ENCODE assay signal across 16 cellular contexts in genomic region chr19:14271830-14272229, GRCh38.
A peak's percentile ranks its signal among the peaks of the same experiment; 100 is the strongest.
DNase-seq lines count a peak whose midpoint lies in the region; ATAC-seq and TF ChIP-seq lines count a peak whose summit lies in the region.
"Had no signal": no experiment of that assay in that cellular context is flagged by ENCODE, and none has a peak within 500 bp of the region (broad histone marks: within the 10 kb centered on the region; RNA-seq: fewer than 3 reads in every experiment).

No MANE protein-coding gene starts in this region.

- no peak overlapping the region for H2BK15ac ChIP-seq in H9 (ENCODE audit: low read depth, low read length)

- H2BK20ac ChIP-seq in H9 (ENCODE audit: low read depth, low read length, poor library complexity, severe bottlenecking), result no peak overlapping the region

- no CpG with 5 or more reads among the region's 2 CpGs for WGBS in H9 (ENCODE audit: extremely low coverage, insufficient read length, low lambda C conversion rate)

- H3K9ac ChIP-seq in H9 (ENCODE audit: extremely low read depth, insufficient read length, low read length), result no peak overlapping the region

- no peak overlapping the region for H3K4ac ChIP-seq in H9 (ENCODE audit: low read depth, low read length)

- H3K4me3 Mint-ChIP-seq in H9, result no peak overlapping the region
- no peak overlapping the region for H3K4me3 Mint-ChIP-seq in endothelial cell (ENCODE audit: unreplicated experiment)
- H3K4me3 Mint-ChIP-seq: CD4-positive, alpha-beta T cell had no signal

- H3K27ac ChIP-seq in H9 (ENCODE audit: insufficient read length, low read depth, low read length) (no peak overlapping the region), WERI-Rb-1 (peak overlapping the region; percentile 41), caudate nucleus (ENCODE audit: low read depth, low read length) (no peak overlapping the region)
- H3K27ac ChIP-seq: SJCRH30 had no signal

- H3T11ph ChIP-seq in H9 (ENCODE audit: low read length), result no peak overlapping the region

- H3K27ac Mint-ChIP-seq in H9, result peak overlapping the region in 2 of 3 experiments; percentile 7 to 77; a peak in 2 of 7 replicates
- H3K27ac Mint-ChIP-seq in endothelial cell (ENCODE audit: unreplicated experiment), result peak overlapping the region; percentile 20
- H3K27ac Mint-ChIP-seq: CD4-positive, alpha-beta T cell had no signal

- no peak overlapping the region for H4K8ac ChIP-seq in H9 (replicated peaks; ENCODE audit: insufficient read length, low read depth, low read length)

- H3K23me2 ChIP-seq in H9 (ENCODE audit: insufficient read length, low read depth, low read length, poor library complexity, severe bottlenecking), result no peaks in the 10 kb centered on the region

- H4K5ac ChIP-seq in H9 (ENCODE audit: insufficient read length, low read depth, low read length), result no peak overlapping the region

- no peak for ATAC-seq in GM18861 (IDR thresholded peaks at IDR 0.05; ENCODE audit: unreplicated experiment)
- ATAC-seq: Panc1 had no signal

- H3K4me2 ChIP-seq in H9 (ENCODE audit: insufficient read depth, insufficient read length, low read length), result no peak overlapping the region

- H2BK5ac ChIP-seq in H9 (ENCODE audit: insufficient read length, low read length), result no peak overlapping the region

- H2BK12ac ChIP-seq in H9 (ENCODE audit: insufficient read length, low read depth, low read length), result no peak overlapping the region

- peaks cover 20 to 33% of the 10 kb centered on the region in 2 experiments for H3K4me1 Mint-ChIP-seq in H9
- peaks cover 14% of the 10 kb centered on the region for H3K4me1 Mint-ChIP-seq in endothelial cell (ENCODE audit: unreplicated experiment)

- H3K56ac ChIP-seq in H9 (ENCODE audit: insufficient read length, low read depth, low read length), result no peak overlapping the region

- no peak overlapping the region for H3K18ac ChIP-seq in H9 (ENCODE audit: insufficient read length, low read depth, low read length)

- DNase-seq in H9 (no peak), WERI-Rb-1 (peak; percentile 42), endothelial cell (ENCODE audit: low spot score) (no peak), NCI-H2196 treated with DMSO at 0.1 percent for 48 hours (lab: John Stamatoyannopoulos, UW; ENCODE audit: unreplicated experiment) (no peak), caudate nucleus (lab: John Stamatoyannopoulos, UW) (no peak), 8988T (no peak)
- DNase-seq: Caco-2; CD4-positive, alpha-beta T cell; H7; KG1; MV-4-11; NCI-H1694 treated with DMSO at 0.1 percent for 48 hours; NCI-H510A treated with DMSO at 0.1 percent for 48 hours; SJCRH30 had no signal

- peaks cover 4 to 24% (median 8%) of the 10 kb centered on the region in 3 experiments; a peak in 6 of 7 replicates for H3K36me3 Mint-ChIP-seq in H9 (ENCODE audit: insufficient read depth in 1 of 3, low read depth in 3 of 3)
- peaks cover 12% of the 10 kb centered on the region for H3K36me3 Mint-ChIP-seq in endothelial cell (ENCODE audit: low read depth, unreplicated experiment)

- H2BK120ac ChIP-seq in H9 (ENCODE audit: low read depth, low read length, poor library complexity, severe bottlenecking), result no peak overlapping the region

- H3K27me3 Mint-ChIP-seq in H9 (ENCODE audit: low read depth), result peaks cover 21% of the 10 kb centered on the region
- H3K27me3 Mint-ChIP-seq in endothelial cell (ENCODE audit: unreplicated experiment), result peaks cover 5% of the 10 kb centered on the region
- H3K27me3 Mint-ChIP-seq: CD4-positive, alpha-beta T cell had no signal

- no peaks in the 10 kb centered on the region for H3K79me2 ChIP-seq in H9 (ENCODE audit: insufficient read depth, low read length)

- 0 out of 2 replicates have a peak overlapping the region, but pooled peaks have one; percentile 5 for H3K14ac ChIP-seq in H9 (ENCODE audit: insufficient read depth, low read length)

- H3K36me3 ChIP-seq in WERI-Rb-1, result no peaks in the 10 kb centered on the region
- H3K36me3 ChIP-seq: SJCRH30 had no signal

- no peaks in the 10 kb centered on the region for H3K27me3 ChIP-seq in H9 (ENCODE audit: insufficient read depth, low read length)
- H3K27me3 ChIP-seq in WERI-Rb-1 (ENCODE audit: insufficient read depth, low read depth, severe bottlenecking), result no peaks in the 10 kb centered on the region
- H3K27me3 ChIP-seq: SJCRH30 had no signal

- H3K9me3 Mint-ChIP-seq in H9 (peaks cover 21 to 23% of the 10 kb centered on the region in 2 experiments), endothelial cell (ENCODE audit: unreplicated experiment) (no peaks in the 10 kb centered on the region)
- H3K9me3 Mint-ChIP-seq: CD4-positive, alpha-beta T cell had no signal

- H4K91ac ChIP-seq in H9 (ENCODE audit: insufficient read length, low read depth, low read length), result no peak overlapping the region

- no peaks in the 10 kb centered on the region for H3K9me3 ChIP-seq in H9 (ENCODE audit: control insufficient read depth, low read depth, low read length)
- H3K9me3 ChIP-seq in WERI-Rb-1 (ENCODE audit: severe bottlenecking), result peaks cover 7% of the 10 kb centered on the region
- H3K9me3 ChIP-seq: SJCRH30 had no signal

- H3K23ac ChIP-seq in H9 (ENCODE audit: insufficient read length, low read depth, low read length), result no peak overlapping the region

- no peak overlapping the region for H3K4me3 ChIP-seq in WERI-Rb-1 (ENCODE audit: low read depth, low read length)
- H3K4me3 ChIP-seq: SJCRH30 had no signal

- H4K20me1 ChIP-seq in H9 (ENCODE audit: control insufficient read depth, insufficient read depth, insufficient read length), result no peaks in the 10 kb centered on the region

- no peak overlapping the region for H2AFZ ChIP-seq in H9 (ENCODE audit: low read length)

- H2AK5ac ChIP-seq in H9 (ENCODE audit: insufficient read length, low read length), result no peak overlapping the region

- H3K4me1 ChIP-seq in H9 (ENCODE audit: insufficient read depth, low read length), result no peaks in the 10 kb centered on the region
- H3K4me1 ChIP-seq: Caco-2, SJCRH30 had no signal

- TF ChIP-seq CTCF in H9 (conservative IDR thresholded peaks at IDR 0.05), result no peak
- TF ChIP-seq CTCF in WERI-Rb-1 (IDR thresholded peaks at IDR 0.05; ENCODE audit: low read depth, low read length), result no peak
- TF ChIP-seq CTCF in endothelial cell (IDR thresholded peaks at IDR 0.05; ENCODE audit: unreplicated experiment), result no peak

- no peaks in the 10 kb centered on the region for H3K79me1 ChIP-seq in H9 (ENCODE audit: insufficient read depth, low read depth, low read length, poor library complexity, severe bottlenecking)
